In genomic region chr1:163571950-163572349, GRCh38 we compare ENCODE assay signal across 38 cellular contexts.
"Had no signal": no experiment of that assay in that cellular context is flagged by ENCODE, and none has a peak within 500 bp of the region (broad histone marks: within the 10 kb centered on the region; RNA-seq: fewer than 3 reads in every experiment).

No MANE protein-coding gene starts in this region.

- H3K36me3 Mint-ChIP-seq: activated naive CD4-positive, alpha-beta T cell treated with anti-CD3 and anti-CD28 coated beads, Interleukin-2, amount 50 U/mL, for 72 hours; activated naive CD8-positive, alpha-beta T cell treated with anti-CD3 and anti-CD28 coated beads for 36 hours had no signal

- H3K4me3 Mint-ChIP-seq: activated CD4-positive, alpha-beta memory T cell treated with anti-CD3 and anti-CD28 coated beads, Interleukin-2, amount 10 ng/mL, durations not matched to agents 7 days and 5 days; activated CD4-positive, alpha-beta T cell treated with anti-CD3 and anti-CD28 coated beads for 36 hours; activated CD4-positive, alpha-beta T cell treated with anti-CD3 and anti-CD28 coated beads, Interleukin-2, amount 10 ng/mL, durations not matched to agents 7 days and 5 days; activated CD8-positive, alpha-beta T cell treated with anti-CD3 and anti-CD28 coated beads, Interleukin-2, amount 10 ng/mL, durations not matched to agents 7 days and 5 days; activated naive CD4-positive, alpha-beta T cell treated with anti-CD3 and anti-CD28 coated beads for 36 hours; activated naive CD8-positive, alpha-beta T cell treated with anti-CD3 and anti-CD28 coated beads for 36 hours; activated T-cell treated with anti-CD3 and anti-CD28 coated beads, Interleukin-2, amount 50 U/mL, for 4 hours; activated T-cell treated with anti-CD3 and anti-CD28 coated beads, Interleukin-2, amount 50 U/mL, for 72 hours; activated T-helper 1 cell treated with anti-CD3 and anti-CD28 coated beads, Interleukin-12 subunit alpha, Interleukin-12 subunit beta, Interleukin-2, Interleukin-4 antibody, amounts not matched to agents 30 ng/mL and 10 ng/mL and 1 ng/mL, durations not matched to agents 14 hours and 24 hours and 36 hours; activated T-helper 17 cell treated with anti-CD3 and anti-CD28 coated beads, Interleukin-2, amount 50 U/mL, for 72 hours; T-helper 1 cell treated with Interleukin-12 subunit alpha and Interleukin-12 subunit beta and Interleukin-4 antibody, amounts not matched to agents 30 μg/mL and 1 μg/mL, for 36 hours; T-helper 2 cell treated with Interferon-gamma antibody and Interleukin-4, amounts not matched to agents 5 μg/mL and 100 μg/mL, for 36 hours; WTC11 had no signal

- H3K4me1 ChIP-seq: body of pancreas, breast epithelium had no signal

- H3K36me3 ChIP-seq: brain microvascular endothelial cell, breast epithelium, WERI-Rb-1 had no signal

- H3K4me1 Mint-ChIP-seq: activated CD4-positive, alpha-beta memory T cell treated with anti-CD3 and anti-CD28 coated beads, Interleukin-2, amount 10 ng/mL, durations not matched to agents 7 days and 5 days; activated CD4-positive, alpha-beta T cell treated with anti-CD3 and anti-CD28 coated beads for 36 hours; activated CD4-positive, alpha-beta T cell treated with anti-CD3 and anti-CD28 coated beads, Interleukin-2, amount 10 ng/mL, durations not matched to agents 7 days and 5 days; activated naive CD8-positive, alpha-beta T cell treated with anti-CD3 and anti-CD28 coated beads for 36 hours; activated T-helper 17 cell treated with anti-CD3 and anti-CD28 coated beads, Interleukin-2, amount 50 U/mL, for 72 hours had no signal

- ATAC-seq: activated CD4-positive, alpha-beta T cell treated with anti-CD3 and anti-CD28 coated beads for 36 hours; activated CD4-positive, CD25-positive, alpha-beta regulatory T cell treated with anti-CD3 and anti-CD28 coated beads, Interleukin-2, amount 50 U/mL, for 24 hours; activated CD8-positive, alpha-beta T cell treated with anti-CD3 and anti-CD28 coated beads, Interleukin-2, amount 10 ng/mL, durations not matched to agents 7 days and 5 days; activated naive CD4-positive, alpha-beta T cell treated with anti-CD3 and anti-CD28 coated beads, Interleukin-2, amount 50 U/mL, for 72 hours; activated T-cell treated with anti-CD3 and anti-CD28 coated beads, Interleukin-2, amount 50 U/mL, for 4 hours; activated T-cell treated with anti-CD3 and anti-CD28 coated beads, Interleukin-2, amount 50 U/mL, for 72 hours; activated T-helper 17 cell treated with anti-CD3 and anti-CD28 coated beads, Interleukin-2, amount 50 U/mL, for 72 hours; body of pancreas; WTC11 had no signal

- DNase-seq: activated CD4-positive, alpha-beta memory T cell treated with anti-CD3 and anti-CD28 coated beads, Interleukin-2, amount 10 ng/mL, durations not matched to agents 7 days and 5 days; activated CD4-positive, alpha-beta T cell treated with anti-CD3 and anti-CD28 coated beads for 1 hour; activated CD4-positive, alpha-beta T cell treated with anti-CD3 and anti-CD28 coated beads for 36 hours; activated CD4-positive, alpha-beta T cell treated with anti-CD3 and anti-CD28 coated beads for 48 hours; activated CD4-positive, alpha-beta T cell treated with anti-CD3 and anti-CD28 coated beads, Interleukin-2, amount 10 ng/mL, durations not matched to agents 7 days and 5 days; activated CD4-positive, alpha-beta T cell treated with anti-CD3 and anti-CD28 coated beads, Interleukin-2, amount 50 U/mL, for 48 hours; activated CD4-positive, CD25-positive, alpha-beta regulatory T cell; activated CD8-positive, alpha-beta memory T cell treated with anti-CD3 and anti-CD28 coated beads, Interleukin-2, amount 50 U/mL, for 4 hours; activated CD8-positive, alpha-beta T cell treated with anti-CD3 and anti-CD28 coated beads, Interleukin-2, amount 10 ng/mL, durations not matched to agents 7 days and 5 days; activated effector memory CD4-positive, alpha-beta T cell treated with anti-CD3 and anti-CD28 coated beads, Interleukin-2, amount 50 U/mL, for 16 hours; activated gamma-delta T cell treated with Interleukin-2 at 50 U/mL for 16 hours; activated naive CD4-positive, alpha-beta T cell; activated naive CD4-positive, alpha-beta T cell treated with anti-CD3 and anti-CD28 coated beads for 36 hours; activated naive CD4-positive, alpha-beta T cell treated with anti-CD3 and anti-CD28 coated beads, Interleukin-2, amount 50 U/mL, for 16 hours; activated naive CD8-positive, alpha-beta T cell treated with anti-CD3 and anti-CD28 coated beads for 36 hours; activated T-cell treated with anti-CD3 and anti-CD28 coated beads for 4 hours; activated T-cell treated with anti-CD3 and anti-CD28 coated beads, Interleukin-2, amount 50 U/mL, for 1 hour; activated T-cell treated with anti-CD3 and anti-CD28 coated beads, Interleukin-2, amount 50 U/mL, for 4 hours; activated T-cell treated with anti-CD3 and anti-CD28 coated beads, Interleukin-2, amount 50 U/mL, for 72 hours; amniotic stem cell; aorta; body of pancreas; brain microvascular endothelial cell; central memory CD4-positive, alpha-beta T cell; T-helper 2 cell; T-helper 9 cell; WERI-Rb-1 had no signal

- H3K27ac Mint-ChIP-seq: activated CD4-positive, alpha-beta memory T cell treated with anti-CD3 and anti-CD28 coated beads, Interleukin-2, amount 10 ng/mL, durations not matched to agents 7 days and 5 days; activated CD4-positive, alpha-beta T cell treated with anti-CD3 and anti-CD28 coated beads for 36 hours; activated CD4-positive, alpha-beta T cell treated with anti-CD3 and anti-CD28 coated beads, Interleukin-2, amount 10 ng/mL, durations not matched to agents 7 days and 5 days; activated CD8-positive, alpha-beta T cell treated with anti-CD3 and anti-CD28 coated beads, Interleukin-2, amount 10 ng/mL, durations not matched to agents 7 days and 5 days; activated naive CD4-positive, alpha-beta T cell treated with anti-CD3 and anti-CD28 coated beads for 36 hours; activated naive CD4-positive, alpha-beta T cell treated with anti-CD3 and anti-CD28 coated beads, Interleukin-2, amount 50 U/mL, for 72 hours; activated naive CD8-positive, alpha-beta T cell treated with anti-CD3 and anti-CD28 coated beads for 36 hours; activated T-cell treated with anti-CD3 and anti-CD28 coated beads, Interleukin-2, amount 50 U/mL, for 72 hours; activated T-helper 1 cell treated with anti-CD3 and anti-CD28 coated beads, Interleukin-12 subunit alpha, Interleukin-12 subunit beta, Interleukin-2, Interleukin-4 antibody, amounts not matched to agents 30 ng/mL and 10 ng/mL and 1 ng/mL, durations not matched to agents 14 hours and 24 hours and 36 hours; activated T-helper 17 cell treated with anti-CD3 and anti-CD28 coated beads, Interleukin-2, amount 50 U/mL, for 72 hours; T-helper 1 cell treated with Interleukin-12 subunit alpha and Interleukin-12 subunit beta and Interleukin-4 antibody, amounts not matched to agents 30 μg/mL and 1 μg/mL, for 36 hours; T-helper 2 cell treated with Interferon-gamma antibody and Interleukin-4, amounts not matched to agents 5 μg/mL and 100 μg/mL, for 36 hours; WTC11 had no signal

- H3K27me3 ChIP-seq: body of pancreas, brain microvascular endothelial cell, breast epithelium had no signal

- H3K9me3 ChIP-seq: body of pancreas, breast epithelium had no signal

- H3K9me3 Mint-ChIP-seq: activated CD4-positive, alpha-beta memory T cell treated with anti-CD3 and anti-CD28 coated beads, Interleukin-2, amount 10 ng/mL, durations not matched to agents 7 days and 5 days; activated CD4-positive, alpha-beta T cell treated with anti-CD3 and anti-CD28 coated beads, Interleukin-2, amount 10 ng/mL, durations not matched to agents 7 days and 5 days; activated naive CD4-positive, alpha-beta T cell treated with anti-CD3 and anti-CD28 coated beads for 36 hours; activated naive CD8-positive, alpha-beta T cell treated with anti-CD3 and anti-CD28 coated beads for 36 hours; activated T-cell treated with anti-CD3 and anti-CD28 coated beads, Interleukin-2, amount 50 U/mL, for 72 hours; activated T-helper 1 cell treated with anti-CD3 and anti-CD28 coated beads, Interleukin-12 subunit alpha, Interleukin-12 subunit beta, Interleukin-2, Interleukin-4 antibody, amounts not matched to agents 30 ng/mL and 10 ng/mL and 1 ng/mL, durations not matched to agents 14 hours and 24 hours and 36 hours; activated T-helper 17 cell treated with anti-CD3 and anti-CD28 coated beads, Interleukin-2, amount 50 U/mL, for 72 hours; T-helper 1 cell treated with Interleukin-12 subunit alpha and Interleukin-12 subunit beta and Interleukin-4 antibody, amounts not matched to agents 30 μg/mL and 1 μg/mL, for 36 hours; T-helper 2 cell treated with Interferon-gamma antibody and Interleukin-4, amounts not matched to agents 5 μg/mL and 100 μg/mL, for 36 hours had no signal

- H3K4me3 ChIP-seq: body of pancreas, breast epithelium, coronary artery had no signal

- H3K27me3 Mint-ChIP-seq: activated CD4-positive, alpha-beta memory T cell treated with anti-CD3 and anti-CD28 coated beads, Interleukin-2, amount 10 ng/mL, durations not matched to agents 7 days and 5 days; activated CD4-positive, alpha-beta T cell treated with anti-CD3 and anti-CD28 coated beads for 36 hours; activated CD4-positive, alpha-beta T cell treated with anti-CD3 and anti-CD28 coated beads, Interleukin-2, amount 10 ng/mL, durations not matched to agents 7 days and 5 days; activated naive CD8-positive, alpha-beta T cell treated with anti-CD3 and anti-CD28 coated beads for 36 hours; activated T-helper 17 cell treated with anti-CD3 and anti-CD28 coated beads, Interleukin-2, amount 50 U/mL, for 72 hours had no signal

- H3K27ac ChIP-seq: body of pancreas, brain microvascular endothelial cell, breast epithelium, coronary artery had no signal

- FAIRE-seq: astrocyte, colon had no signal
